In the genomic region with DNA sequence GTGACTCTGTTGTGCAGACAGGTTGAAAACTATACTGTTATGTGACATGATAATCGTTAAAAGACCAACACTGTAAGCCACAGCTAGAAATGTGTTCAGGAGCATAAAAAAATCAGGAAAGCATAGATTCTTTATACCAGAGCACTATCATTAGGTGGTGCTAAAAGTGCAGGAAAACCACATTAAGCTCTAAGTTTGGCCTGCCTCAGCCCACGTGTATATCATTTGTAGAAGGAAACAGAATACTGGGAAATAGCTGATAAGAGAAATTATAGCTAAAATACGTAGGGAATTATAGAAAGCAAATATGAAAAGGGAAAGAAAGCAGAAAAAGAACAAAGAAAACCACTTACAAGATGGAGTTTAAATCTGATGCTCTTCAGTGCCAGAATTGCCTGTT, we compare ENCODE assay signal across 8 cellular contexts. TPM values are rescaled to one million over a fixed set of nuclear protein-coding genes. Genes with fewer than 3 reads are reported as not detected.
A peak's percentile ranks its signal among the peaks of the same experiment; 100 is the strongest.
DNase-seq lines count a peak whose midpoint lies in the region; ATAC-seq and TF ChIP-seq lines count a peak whose summit lies in the region.

No MANE protein-coding gene starts in this region.

- H3K23ac ChIP-seq in H9 (ENCODE audit: insufficient read length, low read depth, low read length), result no peak overlapping the region

- no peak overlapping the region for H3K4me3 ChIP-seq in AG04450 (ENCODE audit: low read depth, low read length)

- H3K36me3 Mint-ChIP-seq in H9 (ENCODE audit: insufficient read depth in 1 of 3, low read depth in 3 of 3), result no peaks in the 10 kb centered on the region

- H4K91ac ChIP-seq in H9 (ENCODE audit: insufficient read length, low read depth, low read length), result no peak overlapping the region

- POLR2A ChIA-PET in AG04450 (lab: Yijun Ruan, JAX), result no interaction called here

- CTCF ChIA-PET in AG04450 (lab: Charles Lee), result interaction anchor here (0.6 to 1.7 kb wide), 10 partner anchors 16 to 770 kb away, joined by 3 to 15 read pairs (median 4); a partner anchor contains a TSS

- H3K9ac ChIP-seq in H9 (ENCODE audit: extremely low read depth, insufficient read length, low read length), result no peak overlapping the region

- H4K8ac ChIP-seq in H9 (replicated peaks; ENCODE audit: insufficient read length, low read depth, low read length), result no peak overlapping the region

- no peak overlapping the region for H3K14ac ChIP-seq in H9 (ENCODE audit: insufficient read depth, low read length)

- H3K9me3 ChIP-seq in AG04450 (ENCODE audit: control insufficient read depth, insufficient read depth, low read length) (no peaks in the 10 kb centered on the region), H9 (ENCODE audit: control insufficient read depth, low read depth, low read length) (no peaks in the 10 kb centered on the region)

- intact Hi-C loops in left cardiac atrium (cut with DNase I), result no loop called here

- no peaks in the 10 kb centered on the region for H3K9me3 Mint-ChIP-seq in H9

- H3K4me3 Mint-ChIP-seq in H9, result no peak overlapping the region

- TF ChIP-seq CTCF in AG04450 (IDR thresholded peaks at IDR 0.05; ENCODE audit: low read depth, low read length) (peak; percentile 48), H9 (conservative IDR thresholded peaks at IDR 0.05) (peak; percentile 33; the same call in 1 of the 3 replicates)

- no peak overlapping the region for H3K18ac ChIP-seq in H9 (ENCODE audit: insufficient read length, low read depth, low read length)

- no peak overlapping the region for H2AK5ac ChIP-seq in H9 (ENCODE audit: insufficient read length, low read length)

- H3K79me1 ChIP-seq in H9 (ENCODE audit: insufficient read depth, low read depth, low read length, poor library complexity, severe bottlenecking), result no peaks in the 10 kb centered on the region

- H3K4me2 ChIP-seq in H9 (ENCODE audit: insufficient read depth, insufficient read length, low read length), result no peak overlapping the region

- H2BK12ac ChIP-seq in H9 (ENCODE audit: insufficient read length, low read depth, low read length), result no peak overlapping the region

- H3K27ac ChIP-seq in AG04450 (ENCODE audit: low read depth, low read length) (no peak overlapping the region), H9 (ENCODE audit: insufficient read length, low read depth, low read length) (no peak overlapping the region)

- no peaks in the 10 kb centered on the region for H3K23me2 ChIP-seq in H9 (ENCODE audit: insufficient read length, low read depth, low read length, poor library complexity, severe bottlenecking)

- H3K4me1 ChIP-seq in H9 (ENCODE audit: insufficient read depth, low read length), result no peaks in the 10 kb centered on the region

- H4K5ac ChIP-seq in H9 (ENCODE audit: insufficient read length, low read depth, low read length), result no peak overlapping the region

- H3K27me3 Mint-ChIP-seq in H9 (ENCODE audit: low read depth), result peaks cover 2% of the 10 kb centered on the region; the same call in 1 of the 2 replicates

- H2AFZ ChIP-seq in H9 (ENCODE audit: low read length), result no peak overlapping the region

- H3K79me2 ChIP-seq in H9 (ENCODE audit: insufficient read depth, low read length), result no peaks in the 10 kb centered on the region

- H3K27ac Mint-ChIP-seq in H9, result no peak overlapping the region

- no peak overlapping the region for H3K56ac ChIP-seq in H9 (ENCODE audit: insufficient read length, low read depth, low read length)

- H3K27me3 ChIP-seq in AG04450 (ENCODE audit: control insufficient read depth, insufficient read depth, low read length) (no peaks in the 10 kb centered on the region), H9 (ENCODE audit: insufficient read depth, low read length) (no peaks in the 10 kb centered on the region)

- H4K20me1 ChIP-seq in H9 (ENCODE audit: control insufficient read depth, insufficient read depth, insufficient read length), result no peaks in the 10 kb centered on the region

- DNase-seq in AG04450 (ENCODE audit: low read depth, low spot score) (no peak), H9 (no peak), left cardiac atrium (no peak), NCI-H2227 (lab: John Stamatoyannopoulos, UW; ENCODE audit: unreplicated experiment) (no peak)
- DNase-seq in stimulated activated CD4-positive, alpha-beta T cell treated with anti-CD3 and anti-CD28 coated beads, Interleukin-4, amount 100 ng/mL, for 24 hours, result no peak

- no peak overlapping the region for H2BK120ac ChIP-seq in H9 (ENCODE audit: low read depth, low read length, poor library complexity, severe bottlenecking)

- no CpG with 5 or more reads among the region's 3 CpGs for WGBS in H9 (ENCODE audit: extremely low coverage, insufficient read length, low lambda C conversion rate)

- H3K4me1 Mint-ChIP-seq in H9, result no peaks in the 10 kb centered on the region

- no peak overlapping the region for H3T11ph ChIP-seq in H9 (ENCODE audit: low read length)

- ATAC-seq in SK-N-SH treated with all-trans-retinoic acid at 6 μM for 48 hours (peak; percentile 96), left cardiac atrium (peak; percentile 61 to 85), GM21423 (IDR thresholded peaks at IDR 0.05; ENCODE audit: unreplicated experiment) (no peak), GM21528 (IDR thresholded peaks at IDR 0.05; ENCODE audit: low FRiP score, unreplicated experiment) (no peak)

- no peak overlapping the region for H3K4ac ChIP-seq in H9 (ENCODE audit: low read depth, low read length)

- no peak overlapping the region for H2BK20ac ChIP-seq in H9 (ENCODE audit: low read depth, low read length, poor library complexity, severe bottlenecking)

- no peak overlapping the region for H2BK5ac ChIP-seq in H9 (ENCODE audit: insufficient read length, low read length)

- H2BK15ac ChIP-seq in H9 (ENCODE audit: low read depth, low read length), result no peak overlapping the region

TF ChIP-seq in SK-N-SH treated with all-trans-retinoic acid at 6 μM for 48 hours, 23 proteins besides CTCF, POLR2A, EP300 and RAD21:
- TF ChIP-seq CSDC2 (CRISPR knock-in tag; IDR thresholded peaks at IDR 0.05) (no peak), ISL1 (CRISPR knock-in tag; IDR thresholded peaks at IDR 0.05) (no peak), OSR1 (CRISPR knock-in tag; IDR thresholded peaks at IDR 0.05) (no peak), ZFP3 (CRISPR knock-in tag; IDR thresholded peaks at IDR 0.05) (no peak), ESRRG (CRISPR knock-in tag; IDR thresholded peaks at IDR 0.05) (no peak), TCF4 (CRISPR knock-in tag; IDR thresholded peaks at IDR 0.05; ENCODE audit: borderline replicate concordance) (no peak), ARNTL (CRISPR knock-in tag; IDR thresholded peaks at IDR 0.05; ENCODE audit: borderline replicate concordance, low read depth) (no peak), ZNF8 (CRISPR knock-in tag; IDR thresholded peaks at IDR 0.05) (no peak), SNAI2 (CRISPR knock-in tag; IDR thresholded peaks at IDR 0.05) (no peak), RARB (CRISPR knock-in tag; IDR thresholded peaks at IDR 0.05) (no peak), ZFP30 (CRISPR knock-in tag; IDR thresholded peaks at IDR 0.05) (no peak)
- TF ChIP-seq, protein P1, sequence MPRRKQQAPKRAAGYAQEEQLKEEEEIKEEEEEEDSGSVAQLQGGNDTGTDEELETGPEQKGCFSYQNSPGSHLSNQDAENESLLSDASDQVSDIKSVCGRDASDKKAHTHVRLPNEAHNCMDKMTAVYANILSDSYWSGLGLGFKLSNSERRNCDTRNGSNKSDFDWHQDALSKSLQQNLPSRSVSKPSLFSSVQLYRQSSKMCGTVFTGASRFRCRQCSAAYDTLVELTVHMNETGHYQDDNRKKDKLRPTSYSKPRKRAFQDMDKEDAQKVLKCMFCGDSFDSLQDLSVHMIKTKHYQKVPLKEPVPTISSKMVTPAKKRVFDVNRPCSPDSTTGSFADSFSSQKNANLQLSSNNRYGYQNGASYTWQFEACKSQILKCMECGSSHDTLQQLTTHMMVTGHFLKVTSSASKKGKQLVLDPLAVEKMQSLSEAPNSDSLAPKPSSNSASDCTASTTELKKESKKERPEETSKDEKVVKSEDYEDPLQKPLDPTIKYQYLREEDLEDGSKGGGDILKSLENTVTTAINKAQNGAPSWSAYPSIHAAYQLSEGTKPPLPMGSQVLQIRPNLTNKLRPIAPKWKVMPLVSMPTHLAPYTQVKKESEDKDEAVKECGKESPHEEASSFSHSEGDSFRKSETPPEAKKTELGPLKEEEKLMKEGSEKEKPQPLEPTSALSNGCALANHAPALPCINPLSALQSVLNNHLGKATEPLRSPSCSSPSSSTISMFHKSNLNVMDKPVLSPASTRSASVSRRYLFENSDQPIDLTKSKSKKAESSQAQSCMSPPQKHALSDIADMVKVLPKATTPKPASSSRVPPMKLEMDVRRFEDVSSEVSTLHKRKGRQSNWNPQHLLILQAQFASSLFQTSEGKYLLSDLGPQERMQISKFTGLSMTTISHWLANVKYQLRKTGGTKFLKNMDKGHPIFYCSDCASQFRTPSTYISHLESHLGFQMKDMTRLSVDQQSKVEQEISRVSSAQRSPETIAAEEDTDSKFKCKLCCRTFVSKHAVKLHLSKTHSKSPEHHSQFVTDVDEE (CRISPR knock-in tag; IDR thresholded peaks at IDR 0.05), result no peak
- TF ChIP-seq, protein P2, sequence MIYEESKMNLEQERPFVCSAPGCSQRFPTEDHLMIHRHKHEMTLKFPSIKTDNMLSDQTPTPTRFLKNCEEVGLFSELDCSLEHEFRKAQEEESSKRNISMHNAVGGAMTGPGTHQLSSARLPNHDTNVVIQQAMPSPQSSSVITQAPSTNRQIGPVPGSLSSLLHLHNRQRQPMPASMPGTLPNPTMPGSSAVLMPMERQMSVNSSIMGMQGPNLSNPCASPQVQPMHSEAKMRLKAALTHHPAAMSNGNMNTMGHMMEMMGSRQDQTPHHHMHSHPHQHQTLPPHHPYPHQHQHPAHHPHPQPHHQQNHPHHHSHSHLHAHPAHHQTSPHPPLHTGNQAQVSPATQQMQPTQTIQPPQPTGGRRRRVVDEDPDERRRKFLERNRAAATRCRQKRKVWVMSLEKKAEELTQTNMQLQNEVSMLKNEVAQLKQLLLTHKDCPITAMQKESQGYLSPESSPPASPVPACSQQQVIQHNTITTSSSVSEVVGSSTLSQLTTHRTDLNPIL (CRISPR knock-in tag; IDR thresholded peaks at IDR 0.05; ENCODE audit: low read depth), result no peak

RNA-seq across cellular contexts. Expression of a gene that starts 26.5 kb away (rescaled TPM):
- polyA plus RNA-seq in AG04450 (2011; rRNA removed), result 15.3 and 21.7 TPM in 2 replicates
- polyA minus RNA-seq in AG04450 (2011; rRNA and poly(A)+ RNA removed), result 4.6 and 4.9 TPM in 2 replicates
- total RNA-seq in H9 (2021) (8.0 and 8.5 TPM in 2 replicates), left cardiac atrium (10 to 100 TPM; 12.4 to 30.0 TPM)

Comparison
In these comparisons a context has a peak if more than half of its experiments do, and no peak if none do; other contexts are left out.
1. ATAC-seq: peak in SK-N-SH treated with all-trans-retinoic acid at 6 μM for 48 hours (single experiment) and left cardiac atrium (2 of 2); none in GM21423 (single experiment) and GM21528 (single experiment).